8 cellular contexts compared by ENCODE assay signal in genomic region chr1:211416628-211417323, GRCh38.
A peak's percentile ranks its signal among the peaks of the same experiment; 100 is the strongest.
DNase-seq lines count a peak whose midpoint lies in the region; ATAC-seq, FAIRE-seq and TF ChIP-seq lines count a peak whose summit lies in the region.
"Not testable (repeated sequence)": the region's sequence is repeated elsewhere in the genome, so short reads cannot be mapped to it uniquely, and the experiment has no call there.

No MANE protein-coding gene starts in this region.

- H3K9ac ChIP-seq in GM12878 (ENCODE audit: control insufficient read depth, insufficient read depth, low read length): not testable (repeated sequence)

- not testable (repeated sequence) for H3K27me3 ChIP-seq in MG63; GM12878 (replicated peaks in 1 of 2; ENCODE audit: control insufficient read depth in 2 of 2, insufficient read depth in 2 of 2, low read length in 1 of 2); thyroid gland

- not testable (repeated sequence) for H2AFZ ChIP-seq in GM12878 (ENCODE audit: control insufficient read depth, low read depth, low read length)

- ATAC-seq in HG02623 (IDR thresholded peaks at IDR 0.05; ENCODE audit: unreplicated experiment) (peak; percentile 40), GM12878 (peak; percentile 76), left ventricle myocardium superior (peak; percentile 78)

- not testable (repeated sequence) for FAIRE-seq in GM12878 (lab: Jason Lieb, UNC)

- H4K20me1 ChIP-seq in GM12878 (ENCODE audit: control insufficient read depth, insufficient read depth): not testable (repeated sequence)

- CTCF ChIA-PET in GM12878 (lab: Yijun Ruan, JAX): interaction anchor here (1.8 to 2.2 kb wide), 2 partner anchors 60 to 93 kb away, joined by 5 to 13 read pairs; no protein-coding TSS in a partner anchor

- peak; percentile 40 for DNase-seq in GM13977 (ENCODE audit: low spot score)
- peak; percentile 70 for DNase-seq in MG63
- DNase-seq in GM12878 (ENCODE audit: low read depth, low spot score): not testable (repeated sequence)
- DNase-seq in left ventricle myocardium superior: peak; percentile 64
- peak; percentile 87 for DNase-seq in posterior vena cava (ENCODE audit: low spot score)
- DNase-seq in thyroid gland: peak; percentile 40 to 41

- not testable (repeated sequence) for H3K4me1 ChIP-seq in GM12878 (ENCODE audit: control insufficient read depth, insufficient read depth, low read length); thyroid gland

- peak overlapping the region; percentile 46; the same call in 1 of the 2 replicates for H3K27ac ChIP-seq in VCaP
- not testable (repeated sequence) for H3K27ac ChIP-seq in GM12878 (ENCODE audit: control insufficient read depth, insufficient read depth); thyroid gland

- not testable (repeated sequence) for TF ChIP-seq RAD21 in GM12878 (IDR thresholded peaks at IDR 0.05; ENCODE audit: insufficient read depth, low read depth, low read length)

- not testable (repeated sequence) for TF ChIP-seq CTCF in GM13977 (IDR thresholded peaks at IDR 0.05; ENCODE audit: extremely low read depth, insufficient read depth, missing control alignments); VCaP (conservative IDR thresholded peaks at IDR 0.05); GM12878 (IDR thresholded peaks at IDR 0.05 in 2 of 3, conservative IDR thresholded peaks at IDR 0.05 in 1 of 3; ENCODE audit: control insufficient read depth in 2 of 3, extremely low read depth in 1 of 3, insufficient read depth in 1 of 3, low read depth in 3 of 3, low read length in 3 of 3); thyroid gland (IDR thresholded peaks at IDR 0.05)

- TF ChIP-seq POLR2A in GM12878 (IDR thresholded peaks at IDR 0.05; ENCODE audit: low read depth, low read length); thyroid gland (IDR thresholded peaks at IDR 0.05): not testable (repeated sequence)

- not testable (repeated sequence) for H3K36me3 ChIP-seq in MG63; GM12878 (ENCODE audit: control insufficient read depth in 2 of 2, insufficient read depth in 2 of 2, low read length in 1 of 2); thyroid gland

- POLR2A ChIA-PET in GM12878 (lab: Charles Lee): interaction anchor here (0.8 kb wide), 1 partner anchor 162 kb away, joined by 3 read pairs; the partner anchor contains the start of gene SLC30A1

- not testable (repeated sequence) for H3K4me2 ChIP-seq in GM12878 (ENCODE audit: control insufficient read depth, insufficient read depth)

- H3K4me3 ChIP-seq in MG63 (peak overlapping the region; percentile 20; the same call in 1 of the 2 replicates), thyroid gland (replicated peaks in 1 of 3) (peak overlapping the region in 1 of 3 donors; percentile 42)
- H3K4me3 ChIP-seq in GM12878: not testable (repeated sequence)

- not testable (repeated sequence) for TF ChIP-seq EP300 in GM12878 (IDR thresholded peaks at IDR 0.05; ENCODE audit: borderline replicate concordance in 1 of 2, control insufficient read depth in 1 of 2, low read depth in 2 of 2, low read length in 2 of 2)

- intact Hi-C loops in GM12878 (cut with micrococcal nuclease; ENCODE audit: unreplicated experiment); left ventricle myocardium superior (cut with micrococcal nuclease); posterior vena cava (cut with DNase I); thyroid gland (cut with DNase I): not testable (repeated sequence)

- SMC1A ChIA-PET in GM12878 (lab: Charles Lee; ENCODE audit: uncharacterized antibody, unreplicated experiment): interaction anchor here (1.0 kb wide), 1 partner anchor 36 kb away, joined by 3 read pairs; no protein-coding TSS in a partner anchor

- WGBS in GM12878 (ENCODE audit: insufficient coverage, insufficient replicate concordance, low lambda C conversion rate, missing lambda C conversion rate): 95% methylated on average over 22 of the region's 46 CpGs
- WGBS in thyroid gland, 2 donors: 11 to 35% methylated on average over 15 to 21 of the region's 46 CpGs

- H3K9me3 ChIP-seq in MG63; GM12878 (replicated peaks; ENCODE audit: control insufficient read depth, insufficient read depth, low read length); thyroid gland: not testable (repeated sequence)

- not testable (repeated sequence) for H3K79me2 ChIP-seq in GM12878 (ENCODE audit: control insufficient read depth, insufficient read depth, low read length)

- RAD21 ChIA-PET in GM12878 (lab: Charles Lee; ENCODE audit: unreplicated experiment): interaction anchor here (1.0 to 1.1 kb wide), 3 partner anchors 33 to 87 kb away, joined by 3 read pairs; no protein-coding TSS in a partner anchor

- not testable (repeated sequence) for BruUV-seq in GM12878 (replicated peaks; lab: Mats Ljungman, UMichigan)

- in situ Hi-C loops in GM13977 (cut with MboI; ENCODE audit: low pct_unique_long_range_greater_than_20kb, low sequenced_read_pairs, unreplicated experiment); GM12878 (cut with MboI): not testable (repeated sequence)

TF ChIP-seq in GM12878, 131 proteins besides CTCF, POLR2A, EP300 and RAD21:
- TF ChIP-seq SKIL (IDR thresholded peaks at IDR 0.05; ENCODE audit: low read depth, poor library complexity, severe bottlenecking) (peak; percentile 69), MEF2B (IDR thresholded peaks at IDR 0.05; ENCODE audit: partially characterized antibody, poor library complexity, severe bottlenecking) (peak; percentile 48), GATAD2B (conservative IDR thresholded peaks at IDR 0.05; ENCODE audit: low read depth) (0 out of 2 replicates have a peak, but pooled peaks have one; percentile 41), ATF7 (IDR thresholded peaks at IDR 0.05; ENCODE audit: low read depth) (0 out of 2 replicates have a peak, but pooled peaks have one; percentile 23), BHLHE40 (IDR thresholded peaks at IDR 0.05; ENCODE audit: borderline replicate concordance in 1 of 2, low read depth in 2 of 2, low read length in 1 of 2) (peak; percentile 37 to 81; a peak in 3 of 4 replicates), IKZF2 (IDR thresholded peaks at IDR 0.05) (0 out of 4 replicates have a peak, but pooled peaks of 1 of the 2 experiments have one; percentile 16), RAD51 (IDR thresholded peaks at IDR 0.05) (peak; percentile 79), NR2F1 (conservative IDR thresholded peaks at IDR 0.05) (0 out of 2 replicates have a peak, but pooled peaks have one; percentile 29), DPF2 (IDR thresholded peaks at IDR 0.05) (0 out of 2 replicates have a peak, but pooled peaks have one; percentile 41)
- TF ChIP-seq, protein P1, sequence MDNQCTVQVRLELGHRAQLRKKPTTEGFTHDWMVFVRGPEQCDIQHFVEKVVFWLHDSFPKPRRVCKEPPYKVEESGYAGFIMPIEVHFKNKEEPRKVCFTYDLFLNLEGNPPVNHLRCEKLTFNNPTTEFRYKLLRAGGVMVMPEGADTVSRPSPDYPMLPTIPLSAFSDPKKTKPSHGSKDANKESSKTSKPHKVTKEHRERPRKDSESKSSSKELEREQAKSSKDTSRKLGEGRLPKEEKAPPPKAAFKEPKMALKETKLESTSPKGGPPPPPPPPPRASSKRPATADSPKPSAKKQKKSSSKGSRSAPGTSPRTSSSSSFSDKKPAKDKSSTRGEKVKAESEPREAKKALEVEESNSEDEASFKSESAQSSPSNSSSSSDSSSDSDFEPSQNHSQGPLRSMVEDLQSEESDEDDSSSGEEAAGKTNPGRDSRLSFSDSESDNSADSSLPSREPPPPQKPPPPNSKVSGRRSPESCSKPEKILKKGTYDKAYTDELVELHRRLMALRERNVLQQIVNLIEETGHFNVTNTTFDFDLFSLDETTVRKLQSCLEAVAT (IDR thresholded peaks at IDR 0.05): 0 out of 2 replicates have a peak, but pooled peaks have one; percentile 33
TF ChIP-seq in GM12878: peak in this region for 10; not testable (repeated sequence) for 121.
